Comparison of ENCODE assay signal across 1 cellular context in the genomic region with DNA sequence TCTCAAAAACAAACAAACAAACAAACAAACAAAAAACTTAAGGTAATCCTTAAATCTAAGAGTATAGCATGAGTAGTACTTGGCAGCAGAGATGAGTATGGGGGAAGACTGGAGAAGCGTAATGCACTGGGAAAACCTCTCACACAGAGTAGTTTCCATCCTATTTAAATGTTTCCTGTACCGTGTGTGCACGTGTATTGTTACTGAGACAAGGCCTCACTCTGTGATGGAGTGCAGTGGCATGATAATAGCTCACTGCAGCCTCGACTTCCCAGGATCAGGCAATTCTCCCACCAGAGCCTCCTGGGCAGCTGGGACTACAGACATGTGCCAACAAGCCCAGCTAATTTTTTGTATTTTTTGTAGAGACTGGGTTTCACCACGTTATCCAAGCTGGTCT.
TF ChIP-seq lines count a peak whose summit lies in the region.

No MANE protein-coding gene starts in this region.

TF ChIP-seq in HepG2, 621 proteins besides CTCF, POLR2A, EP300 and RAD21:
- no peak for TF ChIP-seq ZNF775 (CRISPR knock-in tag; IDR thresholded peaks at IDR 0.05; ENCODE audit: borderline replicate concordance)
- TF ChIP-seq TAF15 (IDR thresholded peaks at IDR 0.05; ENCODE audit: low read depth, low read length, poor library complexity, severe bottlenecking), result no peak
- TF ChIP-seq TEAD3 (CRISPR knock-in tag; optimal IDR thresholded peaks at IDR 0.05; ENCODE audit: borderline replicate concordance), result no peak
- TF ChIP-seq ZNF484 (CRISPR knock-in tag; IDR thresholded peaks at IDR 0.05; ENCODE audit: borderline replicate concordance, low read depth), result no peak
- TF ChIP-seq POLR2AphosphoS5 (IDR thresholded peaks at IDR 0.05; ENCODE audit: low read depth, low read length), result no peak
- TF ChIP-seq ZNF367 (CRISPR knock-in tag; IDR thresholded peaks at IDR 0.05; ENCODE audit: borderline replicate concordance), result no peak
- TF ChIP-seq, protein P1, sequence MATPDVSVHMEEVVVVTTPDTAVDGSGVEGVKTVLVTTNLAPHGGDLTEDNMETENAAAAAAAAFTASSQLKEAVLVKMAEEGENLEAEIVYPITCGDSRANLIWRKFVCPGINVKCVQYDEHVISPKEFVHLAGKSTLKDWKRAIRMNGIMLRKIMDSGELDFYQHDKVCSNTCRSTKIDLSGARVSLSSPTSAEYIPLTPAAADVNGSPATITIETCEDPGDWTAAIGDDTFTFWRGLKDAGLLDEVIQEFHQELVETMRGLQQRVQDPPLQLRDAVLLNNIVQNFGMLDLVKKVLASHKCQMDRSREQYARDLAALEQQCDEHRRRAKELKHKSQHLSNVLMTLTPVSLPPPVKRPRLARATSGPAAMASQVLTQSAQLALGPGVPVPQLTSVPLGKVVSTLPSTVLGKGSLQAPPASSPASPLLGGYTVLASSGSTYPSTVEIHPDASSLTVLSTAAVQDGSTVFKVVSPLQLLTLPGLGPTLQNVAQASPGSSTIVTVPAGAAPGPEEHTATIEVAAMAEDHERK (CRISPR knock-in tag; IDR thresholded peaks at IDR 0.05; ENCODE audit: low read depth), result no peak
- TF ChIP-seq SP4 (CRISPR knock-in tag; IDR thresholded peaks at IDR 0.05), result no peak
- TF ChIP-seq ERF (CRISPR knock-in tag; IDR thresholded peaks at IDR 0.05), result no peak
- no peak for TF ChIP-seq SCMH1 (CRISPR knock-in tag; IDR thresholded peaks at IDR 0.05; ENCODE audit: borderline replicate concordance)
TF ChIP-seq in HepG2: peak in this region for 0.
